Comparison of ENCODE assay signal across 1 cellular context in the genomic region with DNA sequence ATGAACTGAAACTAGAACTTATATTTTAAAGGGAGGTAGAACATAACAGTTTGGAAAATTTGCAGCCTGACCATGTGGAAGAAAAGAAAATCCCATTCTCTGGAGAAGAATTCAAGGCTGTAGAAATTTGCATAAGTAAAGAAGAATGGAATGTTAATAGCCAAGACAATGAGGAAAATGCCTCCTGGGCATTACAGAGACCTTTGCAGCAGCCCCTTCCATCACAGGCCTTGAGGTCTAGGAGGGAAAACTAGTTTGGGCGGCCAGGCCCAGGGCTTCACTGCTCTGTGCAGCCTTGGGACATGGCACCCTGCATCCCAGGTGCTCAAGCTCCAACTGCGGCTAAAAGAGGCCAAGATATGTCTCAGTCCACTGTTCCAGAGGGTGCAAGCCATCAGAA.
TF ChIP-seq lines count a peak whose summit lies in the region.

No MANE protein-coding gene starts in this region.

TF ChIP-seq in SK-N-SH treated with all-trans-retinoic acid at 6 μM for 48 hours, 23 proteins besides CTCF, POLR2A, EP300 and RAD21 (continued from another document):
- TF ChIP-seq, protein P1, sequence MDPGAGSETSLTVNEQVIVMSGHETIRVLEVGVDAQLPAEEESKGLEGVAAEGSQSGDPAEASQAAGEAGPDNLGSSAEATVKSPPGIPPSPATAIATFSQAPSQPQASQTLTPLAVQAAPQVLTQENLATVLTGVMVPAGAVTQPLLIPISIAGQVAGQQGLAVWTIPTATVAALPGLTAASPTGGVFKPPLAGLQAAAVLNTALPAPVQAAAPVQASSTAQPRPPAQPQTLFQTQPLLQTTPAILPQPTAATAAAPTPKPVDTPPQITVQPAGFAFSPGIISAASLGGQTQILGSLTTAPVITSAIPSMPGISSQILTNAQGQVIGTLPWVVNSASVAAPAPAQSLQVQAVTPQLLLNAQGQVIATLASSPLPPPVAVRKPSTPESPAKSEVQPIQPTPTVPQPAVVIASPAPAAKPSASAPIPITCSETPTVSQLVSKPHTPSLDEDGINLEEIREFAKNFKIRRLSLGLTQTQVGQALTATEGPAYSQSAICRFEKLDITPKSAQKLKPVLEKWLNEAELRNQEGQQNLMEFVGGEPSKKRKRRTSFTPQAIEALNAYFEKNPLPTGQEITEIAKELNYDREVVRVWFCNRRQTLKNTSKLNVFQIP (CRISPR knock-in tag; IDR thresholded peaks at IDR 0.05; ENCODE audit: borderline replicate concordance, low read depth) = no peak
- TF ChIP-seq ZNF565 (CRISPR knock-in tag; conservative IDR thresholded peaks at IDR 0.05; ENCODE audit: low read depth) = no peak
- TF ChIP-seq ZFP3 (CRISPR knock-in tag; IDR thresholded peaks at IDR 0.05) = no peak
- TF ChIP-seq ESRRG (CRISPR knock-in tag; IDR thresholded peaks at IDR 0.05) = no peak
- TF ChIP-seq, protein P2, sequence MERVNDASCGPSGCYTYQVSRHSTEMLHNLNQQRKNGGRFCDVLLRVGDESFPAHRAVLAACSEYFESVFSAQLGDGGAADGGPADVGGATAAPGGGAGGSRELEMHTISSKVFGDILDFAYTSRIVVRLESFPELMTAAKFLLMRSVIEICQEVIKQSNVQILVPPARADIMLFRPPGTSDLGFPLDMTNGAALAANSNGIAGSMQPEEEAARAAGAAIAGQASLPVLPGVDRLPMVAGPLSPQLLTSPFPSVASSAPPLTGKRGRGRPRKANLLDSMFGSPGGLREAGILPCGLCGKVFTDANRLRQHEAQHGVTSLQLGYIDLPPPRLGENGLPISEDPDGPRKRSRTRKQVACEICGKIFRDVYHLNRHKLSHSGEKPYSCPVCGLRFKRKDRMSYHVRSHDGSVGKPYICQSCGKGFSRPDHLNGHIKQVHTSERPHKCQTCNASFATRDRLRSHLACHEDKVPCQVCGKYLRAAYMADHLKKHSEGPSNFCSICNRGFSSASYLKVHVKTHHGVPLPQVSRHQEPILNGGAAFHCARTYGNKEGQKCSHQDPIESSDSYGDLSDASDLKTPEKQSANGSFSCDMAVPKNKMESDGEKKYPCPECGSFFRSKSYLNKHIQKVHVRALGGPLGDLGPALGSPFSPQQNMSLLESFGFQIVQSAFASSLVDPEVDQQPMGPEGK (CRISPR knock-in tag; IDR thresholded peaks at IDR 0.05; ENCODE audit: borderline replicate concordance) = no peak
TF ChIP-seq in SK-N-SH treated with all-trans-retinoic acid at 6 μM for 48 hours: peak in this region for 0.
